ENCODE assay signal across 37 cellular contexts in genomic region chr17:66585472-66585871, GRCh38.
"Had no signal": no experiment of that assay in that cellular context is flagged by ENCODE, and none has a peak within 500 bp of the region (broad histone marks: within the 10 kb centered on the region; RNA-seq: fewer than 3 reads in every experiment).

No MANE protein-coding gene starts in this region.

- H3K27ac ChIP-seq: ascending aorta, cardiac muscle cell, WERI-Rb-1 had no signal

- H3K27me3 ChIP-seq: ascending aorta, cardiac muscle cell had no signal

- H3K4me3 Mint-ChIP-seq: activated CD4-positive, alpha-beta memory T cell treated with anti-CD3 and anti-CD28 coated beads, Interleukin-2, amount 10 ng/mL, durations not matched to agents 7 days and 5 days; activated CD4-positive, alpha-beta T cell treated with anti-CD3 and anti-CD28 coated beads for 36 hours; activated CD4-positive, alpha-beta T cell treated with anti-CD3 and anti-CD28 coated beads, Interleukin-2, amount 10 ng/mL, durations not matched to agents 7 days and 5 days; activated CD8-positive, alpha-beta memory T cell treated with anti-CD3 and anti-CD28 coated beads, Interleukin-2, amount 10 ng/mL, durations not matched to agents 7 days and 5 days; activated CD8-positive, alpha-beta T cell treated with anti-CD3 and anti-CD28 coated beads, Interleukin-2, amount 10 ng/mL, durations not matched to agents 7 days and 5 days; activated naive CD8-positive, alpha-beta T cell; activated naive CD8-positive, alpha-beta T cell treated with anti-CD3 and anti-CD28 coated beads, Interleukin-2, amount 10 ng/mL, durations not matched to agents 7 days and 5 days; activated naive CD8-positive, alpha-beta T cell treated with anti-CD3 and anti-CD28 coated beads, Interleukin-2, amount 50 U/mL, for 24 hours; activated T-cell treated with anti-CD3 and anti-CD28 coated beads, Interleukin-2, amount 50 U/mL, for 24 hours; brain; central memory CD8-positive, alpha-beta T cell; T-helper 1 cell treated with Interleukin-12 subunit alpha and Interleukin-12 subunit beta and Interleukin-4 antibody, amounts not matched to agents 30 μg/mL and 1 μg/mL, for 36 hours; T-helper 2 cell treated with Interferon-gamma antibody and Interleukin-4, amounts not matched to agents 5 μg/mL and 100 μg/mL, for 36 hours; WTC11 had no signal

- H3K27me3 Mint-ChIP-seq: activated CD4-positive, alpha-beta memory T cell treated with anti-CD3 and anti-CD28 coated beads, Interleukin-2, amount 10 ng/mL, durations not matched to agents 7 days and 5 days; activated CD4-positive, alpha-beta T cell treated with anti-CD3 and anti-CD28 coated beads for 36 hours; activated CD4-positive, alpha-beta T cell treated with anti-CD3 and anti-CD28 coated beads, Interleukin-2, amount 10 ng/mL, durations not matched to agents 7 days and 5 days; activated CD8-positive, alpha-beta memory T cell treated with anti-CD3 and anti-CD28 coated beads, Interleukin-2, amount 10 ng/mL, durations not matched to agents 7 days and 5 days; activated naive CD8-positive, alpha-beta T cell; activated naive CD8-positive, alpha-beta T cell treated with anti-CD3 and anti-CD28 coated beads, Interleukin-2, amount 10 ng/mL, durations not matched to agents 7 days and 5 days; activated naive CD8-positive, alpha-beta T cell treated with anti-CD3 and anti-CD28 coated beads, Interleukin-2, amount 50 U/mL, for 24 hours; activated T-cell treated with anti-CD3 and anti-CD28 coated beads, Interleukin-2, amount 50 U/mL, for 24 hours; brain; central memory CD8-positive, alpha-beta T cell had no signal

- FAIRE-seq: bronchial epithelial cell had no signal

- H3K9me3 Mint-ChIP-seq: activated naive CD8-positive, alpha-beta T cell treated with anti-CD3 and anti-CD28 coated beads, Interleukin-2, amount 50 U/mL, for 24 hours; central memory CD8-positive, alpha-beta T cell had no signal

- H3K9me3 ChIP-seq: ascending aorta had no signal

- H3K36me3 Mint-ChIP-seq: brain had no signal

- H3K27ac Mint-ChIP-seq: activated CD4-positive, alpha-beta memory T cell treated with anti-CD3 and anti-CD28 coated beads, Interleukin-2, amount 10 ng/mL, durations not matched to agents 7 days and 5 days; activated CD4-positive, alpha-beta T cell treated with anti-CD3 and anti-CD28 coated beads for 36 hours; activated CD4-positive, alpha-beta T cell treated with anti-CD3 and anti-CD28 coated beads, Interleukin-2, amount 10 ng/mL, durations not matched to agents 7 days and 5 days; activated CD8-positive, alpha-beta memory T cell treated with anti-CD3 and anti-CD28 coated beads, Interleukin-2, amount 10 ng/mL, durations not matched to agents 7 days and 5 days; activated CD8-positive, alpha-beta T cell treated with anti-CD3 and anti-CD28 coated beads, Interleukin-2, amount 10 ng/mL, durations not matched to agents 7 days and 5 days; activated naive CD8-positive, alpha-beta T cell treated with anti-CD3 and anti-CD28 coated beads, Interleukin-2, amount 10 ng/mL, durations not matched to agents 7 days and 5 days; activated naive CD8-positive, alpha-beta T cell treated with anti-CD3 and anti-CD28 coated beads, Interleukin-2, amount 50 U/mL, for 24 hours; activated T-helper 2 cell treated with anti-CD3 and anti-CD28 coated beads, Interferon-gamma antibody, Interleukin-2, Interleukin-4, amounts not matched to agents 10 μg/mL and 5 μg/mL and 100 μg/mL, durations not matched to agents 14 hours and 24 hours and 36 hours; brain; T-helper 1 cell treated with Interleukin-12 subunit alpha and Interleukin-12 subunit beta and Interleukin-4 antibody, amounts not matched to agents 30 μg/mL and 1 μg/mL, for 36 hours; T-helper 2 cell treated with Interferon-gamma antibody and Interleukin-4, amounts not matched to agents 5 μg/mL and 100 μg/mL, for 36 hours; WTC11 had no signal

- DNase-seq: activated CD4-positive, alpha-beta memory T cell treated with anti-CD3 and anti-CD28 coated beads, Interleukin-2, amount 10 ng/mL, durations not matched to agents 7 days and 5 days; activated CD4-positive, alpha-beta T cell treated with anti-CD3 and anti-CD28 coated beads for 1 hour; activated CD4-positive, alpha-beta T cell treated with anti-CD3 and anti-CD28 coated beads for 36 hours; activated CD4-positive, alpha-beta T cell treated with anti-CD3 and anti-CD28 coated beads for 48 hours; activated CD4-positive, alpha-beta T cell treated with anti-CD3 and anti-CD28 coated beads, Interleukin-2, amount 10 ng/mL, durations not matched to agents 7 days and 5 days; activated CD4-positive, alpha-beta T cell treated with anti-CD3 and anti-CD28 coated beads, Interleukin-2, amount 50 U/mL, for 48 hours; activated CD4-positive, CD25-positive, alpha-beta regulatory T cell; activated CD8-positive, alpha-beta memory T cell treated with anti-CD3 and anti-CD28 coated beads for 24 hours; activated CD8-positive, alpha-beta memory T cell treated with anti-CD3 and anti-CD28 coated beads, Interleukin-2, amount 10 ng/mL, durations not matched to agents 7 days and 5 days; activated CD8-positive, alpha-beta memory T cell treated with anti-CD3 and anti-CD28 coated beads, Interleukin-2, amount 50 U/mL, for 48 hours; activated CD8-positive, alpha-beta T cell treated with anti-CD3 and anti-CD28 coated beads, Interleukin-2, amount 10 ng/mL, durations not matched to agents 7 days and 5 days; activated effector memory CD4-positive, alpha-beta T cell treated with Interleukin-2 at 50 U/mL for 16 hours; activated gamma-delta T cell; activated naive CD4-positive, alpha-beta T cell treated with anti-CD3 and anti-CD28 coated beads, Interleukin-2, amount 50 U/mL, for 16 hours; activated naive CD4-positive, alpha-beta T cell treated with Interleukin-2 at 50 U/mL for 16 hours; activated naive CD8-positive, alpha-beta T cell treated with anti-CD3 and anti-CD28 coated beads, Interleukin-2, amount 10 ng/mL, durations not matched to agents 7 days and 5 days; activated naive CD8-positive, alpha-beta T cell treated with anti-CD3 and anti-CD28 coated beads, Interleukin-2, amount 50 U/mL, for 24 hours; activated T-cell treated with anti-CD3 and anti-CD28 coated beads, Interleukin-2, amount 50 U/mL, for 24 hours; activated T-cell treated with anti-CD3 and anti-CD28 coated beads, Interleukin-2, amount 50 U/mL, for 48 hours; amygdala; anterior cingulate cortex; caudate nucleus; cerebellar nuclear complex; T-helper 1 cell; T-helper 2 cell; T-helper 9 cell; WERI-Rb-1 had no signal

- H3K4me3 ChIP-seq: ascending aorta, cardiac muscle cell had no signal

- H3K4me1 Mint-ChIP-seq: central memory CD8-positive, alpha-beta T cell had no signal

- H3K36me3 ChIP-seq: ascending aorta, cardiac muscle cell, WERI-Rb-1 had no signal
